ENCODE assay signal across 8 cellular contexts in genomic region chr11:120303004-120303637, GRCh38. TPM values are rescaled to one million over a fixed set of nuclear protein-coding genes. Genes with fewer than 3 reads are reported as not detected.
DNase-seq lines count a peak whose midpoint lies in the region; ATAC-seq, FAIRE-seq and TF ChIP-seq lines count a peak whose summit lies in the region.

No MANE protein-coding gene starts in this region.

- TF ChIP-seq POLR2A in GM12892 (IDR thresholded peaks at IDR 0.05; ENCODE audit: low read depth, low read length) (no peak), upper lobe of left lung (IDR thresholded peaks at IDR 0.05) (no peak)

- H3K9me3 ChIP-seq in upper lobe of left lung, result no peaks in the 10 kb centered on the region

- DNase-seq in GM12892 (ENCODE audit: insufficient read length), result peak; percentile 40
- peak; percentile 78 for DNase-seq in KBM-7
- DNase-seq in RKO (ENCODE audit: low spot score), result peak; percentile 65
- DNase-seq in foreskin melanocyte, result peak; percentile 60
- DNase-seq in osteocyte (ENCODE audit: extremely low spot score, unreplicated experiment), result no peak
- DNase-seq in upper lobe of left lung, result peak in 1 of 2 donors; percentile 73

- no peak for TF ChIP-seq EP300 in upper lobe of left lung (IDR thresholded peaks at IDR 0.05)

- peak overlapping the region; percentile 68 for H3K27ac ChIP-seq in 22Rv1
- H3K27ac ChIP-seq in upper lobe of left lung, result peak overlapping the region in 2 of 4 donors; percentile 69 to 81

- TF ChIP-seq CTCF in 22Rv1 (IDR thresholded peaks at IDR 0.05) (peak; percentile 97), osteocyte (IDR thresholded peaks at IDR 0.05) (peak; percentile 89), upper lobe of left lung (IDR thresholded peaks at IDR 0.05) (peak; percentile 60 to 86 (median 74))

- no peaks in the 10 kb centered on the region for H3K36me3 Mint-ChIP-seq in activated T-helper 17 cell treated with anti-CD3 and anti-CD28 coated beads, Interleukin-2, amount 50 U/mL, for 72 hours (ENCODE audit: low read depth)
- H3K36me3 Mint-ChIP-seq in osteocyte (ENCODE audit: unreplicated experiment), result no peaks in the 10 kb centered on the region

- FAIRE-seq in GM12892 (lab: Jason Lieb, UNC), result peak; percentile 99

- H3K27me3 ChIP-seq in upper lobe of left lung, result no peaks in the 10 kb centered on the region

- peaks cover 0 to 24% (median 9%) of the 10 kb centered on the region in 4 donors for H3K4me1 ChIP-seq in upper lobe of left lung

- in situ Hi-C loops in KBM-7 (cut with MboI; ENCODE audit: low pct_unique_long_range_greater_than_20kb, low sequenced_read_pairs), result no loop called here

- H3K4me1 Mint-ChIP-seq in activated T-helper 17 cell treated with anti-CD3 and anti-CD28 coated beads, Interleukin-2, amount 50 U/mL, for 72 hours, result no peaks in the 10 kb centered on the region
- H3K4me1 Mint-ChIP-seq in osteocyte (ENCODE audit: unreplicated experiment), result peaks cover 6% of the 10 kb centered on the region

- H3K4me3 Mint-ChIP-seq in activated T-helper 17 cell treated with anti-CD3 and anti-CD28 coated beads, Interleukin-2, amount 50 U/mL, for 72 hours, result no peak overlapping the region
- no peak overlapping the region for H3K4me3 Mint-ChIP-seq in osteocyte (ENCODE audit: unreplicated experiment)

- no peaks in the 10 kb centered on the region for H3K9me3 Mint-ChIP-seq in activated T-helper 17 cell treated with anti-CD3 and anti-CD28 coated beads, Interleukin-2, amount 50 U/mL, for 72 hours
- H3K9me3 Mint-ChIP-seq in osteocyte (ENCODE audit: unreplicated experiment), result no peaks in the 10 kb centered on the region

- no peak overlapping the region for H3K27ac Mint-ChIP-seq in activated T-helper 17 cell treated with anti-CD3 and anti-CD28 coated beads, Interleukin-2, amount 50 U/mL, for 72 hours
- no peak overlapping the region for H3K27ac Mint-ChIP-seq in osteocyte (ENCODE audit: unreplicated experiment)

- peaks cover 24% of the 10 kb centered on the region for H3K27me3 Mint-ChIP-seq in activated T-helper 17 cell treated with anti-CD3 and anti-CD28 coated beads, Interleukin-2, amount 50 U/mL, for 72 hours
- H3K27me3 Mint-ChIP-seq in osteocyte (ENCODE audit: unreplicated experiment), result peaks cover 16% of the 10 kb centered on the region

- WGBS in upper lobe of left lung, 2 donors, result 15% methylated on average over 2 to 3 of the region's 3 CpGs

- H3K4me3 ChIP-seq in upper lobe of left lung, result no peak overlapping the region

- no peaks in the 10 kb centered on the region for H3K36me3 ChIP-seq in upper lobe of left lung

- ATAC-seq in activated T-helper 17 cell treated with anti-CD3 and anti-CD28 coated beads, Interleukin-2, amount 50 U/mL, for 72 hours (replicated peaks), result peak; percentile 87
- peak; percentile 78 to 85 for ATAC-seq in upper lobe of left lung (ENCODE audit: low FRiP score in 2 of 2)

RNA-seq across cellular contexts. Expression of gene TLCD5, which starts 22.0 kb away (rescaled TPM):
- 1.8 TPM for polyA plus RNA-seq in GM12892 (2012; ENCODE audit: missing spikeins)
- 1 to 10 TPM in 1 of 2 donors, under 1 TPM in 1; 0.13 to 1.2 TPM for total RNA-seq in activated T-helper 17 cell treated with anti-CD3 and anti-CD28 coated beads, Interleukin-2, amount 50 U/mL, for 72 hours
- 10.9 and 11.6 TPM in 2 replicates for total RNA-seq in osteocyte
- total RNA-seq in upper lobe of left lung, result 1 to 10 TPM; 1.2 to 5.4 (median 3.1) TPM

RNA-seq across cellular contexts. Expression of gene ARHGEF12, which starts 33.1 kb away (rescaled TPM):
- polyA plus RNA-seq in GM12892 (2012; ENCODE audit: missing spikeins), result 11.9 TPM
- 10 to 100 TPM; 12.9 to 21.5 TPM for total RNA-seq in activated T-helper 17 cell treated with anti-CD3 and anti-CD28 coated beads, Interleukin-2, amount 50 U/mL, for 72 hours
- total RNA-seq in osteocyte, result 114 and 118 TPM in 2 replicates
- 100 to 1,000 TPM in 4 of 6 donors, 10 to 100 TPM in 2; 90.1 to 170 (median 106) TPM for total RNA-seq in upper lobe of left lung
